8 cellular contexts compared by ENCODE assay signal in the genomic region with DNA sequence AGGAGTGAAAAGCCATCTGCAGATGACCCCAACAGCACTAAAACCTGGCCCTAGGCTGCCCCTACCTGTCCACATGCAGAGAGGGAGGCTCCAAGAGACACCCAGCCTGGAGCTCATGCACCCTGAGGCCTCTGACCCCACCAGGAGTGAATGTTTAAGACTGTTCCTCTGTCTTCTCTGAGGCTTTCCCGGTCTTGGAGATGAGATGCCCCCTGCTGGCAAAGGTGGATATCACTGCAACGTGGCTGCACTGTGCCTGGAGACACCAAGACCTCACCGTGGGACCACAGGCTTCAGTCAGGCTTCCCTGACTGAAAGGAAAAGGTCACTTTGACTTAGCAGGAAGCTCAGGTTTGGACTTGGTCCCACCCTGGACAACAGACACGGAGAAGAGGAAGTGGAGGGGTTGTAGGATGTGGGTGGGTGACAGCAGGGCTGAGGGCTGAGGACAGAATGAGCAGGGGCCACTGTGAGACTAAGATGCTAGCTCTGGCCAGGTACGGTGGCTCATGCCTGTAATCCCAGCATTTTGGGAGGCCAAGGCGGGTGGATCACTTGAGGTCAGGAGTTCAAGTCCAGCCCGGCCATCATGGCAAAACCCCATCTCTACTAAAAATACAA. TPM values are rescaled to one million over a fixed set of nuclear protein-coding genes. Genes with fewer than 3 reads are reported as not detected.
DNase-seq lines count a peak whose midpoint lies in the region; ATAC-seq and TF ChIP-seq lines count a peak whose summit lies in the region.
"Not testable (repeated sequence)": the region's sequence is repeated elsewhere in the genome, so short reads cannot be mapped to it uniquely, and the experiment has no call there.

No MANE protein-coding gene starts in this region.

- not testable (repeated sequence) for H3K9me3 ChIP-seq in esophagus squamous epithelium

- peak overlapping the region in 6 of 10 donors; percentile 34 to 93 (median 76) for H3K27ac Mint-ChIP-seq in naive thymus-derived CD8-positive, alpha-beta T cell

- H3K36me3 ChIP-seq in esophagus squamous epithelium, result not testable (repeated sequence)

- not testable (repeated sequence) for H3K9me3 Mint-ChIP-seq in naive thymus-derived CD8-positive, alpha-beta T cell

- DNase-seq in EH (ENCODE audit: low read depth) (peak; percentile 68), SIG-M5 treated with dmso at 0.1 percent for 504 hours (lab: John Stamatoyannopoulos, UW; ENCODE audit: unreplicated experiment) (peak; percentile 42), activated T-helper 1 cell treated with Interleukin-2 at 50 U/mL for 16 hours (ENCODE audit: low read depth) (peak; percentile 9)
- peak; percentile 47 for DNase-seq in Jurkat, Clone E6-1 (ENCODE audit: low read depth, low spot score)
- not testable (repeated sequence) for DNase-seq in esophagus squamous epithelium (lab: John Stamatoyannopoulos, UW)
- peak; percentile 16 to 67 (median 45) for DNase-seq in naive thymus-derived CD8-positive, alpha-beta T cell
- peak; percentile 33 for DNase-seq in stimulated activated naive CD4-positive, alpha-beta T cell treated with Interleukin-2 at 50 U/mL for 16 hours (lab: John Stamatoyannopoulos, UW)

- not testable (repeated sequence) for H3K27me3 Mint-ChIP-seq in naive thymus-derived CD8-positive, alpha-beta T cell

- not testable (repeated sequence) for H3K36me3 Mint-ChIP-seq in naive thymus-derived CD8-positive, alpha-beta T cell

- peak in 5 of 6 experiments; percentile 35 to 56 (median 52) for TF ChIP-seq CTCF in esophagus squamous epithelium (IDR thresholded peaks at IDR 0.05)

- ATAC-seq in GM21619 (IDR thresholded peaks at IDR 0.05; ENCODE audit: unreplicated experiment), result peak; percentile 93
- ATAC-seq in naive thymus-derived CD8-positive, alpha-beta T cell, result peak; percentile 65 to 79

- POLR2A ChIA-PET in naive thymus-derived CD8-positive, alpha-beta T cell (lab: Charles Lee), result not testable (repeated sequence)

- intact Hi-C loops in esophagus squamous epithelium (cut with DNase I), result not testable (repeated sequence)

- H3K27me3 ChIP-seq in esophagus squamous epithelium, result not testable (repeated sequence)

- H3K27ac ChIP-seq in esophagus squamous epithelium, result peak overlapping the region in 3 of 4 donors; percentile 5 to 39 (median 7)

- peaks cover 8 to 31% (median 18%) of the 10 kb centered on the region in 3 donors for H3K4me1 ChIP-seq in esophagus squamous epithelium

- peak overlapping the region in 3 of 10 donors; percentile 1 to 37 (median 15) for H3K4me3 Mint-ChIP-seq in naive thymus-derived CD8-positive, alpha-beta T cell

- WGBS in esophagus squamous epithelium, 2 donors, result 25% methylated on average over 4 of the region's 7 CpGs; no CpG with 5 or more reads in 1 of the 2 donors

- TF ChIP-seq POLR2A in esophagus squamous epithelium (IDR thresholded peaks at IDR 0.05), result not testable (repeated sequence)

- peaks cover 8 to 36% (median 22%) of the 10 kb centered on the region in 4 donors for H3K4me1 Mint-ChIP-seq in naive thymus-derived CD8-positive, alpha-beta T cell

- not testable (repeated sequence) for H3K4me3 ChIP-seq in Jurkat, Clone E6-1 (ENCODE audit: low read length); esophagus squamous epithelium

RNA-seq across cellular contexts. Expression of a gene that starts 31.8 kb away (rescaled TPM):
- polyA plus RNA-seq in Jurkat, Clone E6-1 (2012; ENCODE audit: insufficient read depth, insufficient read length), result 33.4 TPM
- total RNA-seq in esophagus squamous epithelium, result 10 to 100 TPM in 2 of 4 donors, 1 to 10 TPM in 2; 2.9 to 13.3 (median 9.7) TPM
- 10 to 100 TPM; 14.9 to 20.7 TPM for total RNA-seq in naive thymus-derived CD8-positive, alpha-beta T cell
- polyA plus RNA-seq in naive thymus-derived CD8-positive, alpha-beta T cell, result 1 to 10 TPM; 2.9 to 5.7 (median 4.7) TPM

RNA-seq across cellular contexts. Expression of a gene that starts 58.5 kb away (rescaled TPM):
- polyA plus RNA-seq in Jurkat, Clone E6-1 (2012; ENCODE audit: insufficient read depth, insufficient read length), result not detected
- total RNA-seq in esophagus squamous epithelium, result under 1 TPM in 3 of 4 donors, not detected in 1; 0.09 to 0.57 (median 0.18) TPM
- total RNA-seq in naive thymus-derived CD8-positive, alpha-beta T cell, result under 1 TPM; 0.11 to 0.16 TPM
- polyA plus RNA-seq in naive thymus-derived CD8-positive, alpha-beta T cell, result under 1 TPM in 1 of 3 donors, not detected in 2; 0.49 TPM
